In the genomic region with DNA sequence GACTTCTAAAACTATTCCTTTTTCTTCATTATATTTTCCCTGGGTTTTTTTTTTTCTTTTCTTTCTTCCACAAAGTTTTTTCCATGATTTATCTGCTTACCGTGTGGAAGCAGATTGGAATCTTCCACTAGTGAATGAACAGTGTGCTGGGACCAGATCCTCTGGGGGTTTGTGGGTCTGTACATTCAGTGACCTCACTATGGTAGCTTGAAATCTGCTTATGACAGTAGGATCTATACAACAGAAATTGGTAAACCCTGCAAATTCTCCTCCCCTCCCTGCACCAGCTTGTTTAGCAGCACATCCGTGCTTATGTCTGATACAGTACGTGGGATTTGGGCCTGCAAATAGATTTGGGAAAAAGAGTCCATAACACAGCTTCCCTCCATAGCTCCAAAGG, we compare ENCODE assay signal across 19 cellular contexts. TPM values are rescaled to one million over a fixed set of nuclear protein-coding genes. Genes with fewer than 3 reads are reported as not detected.
DNase-seq lines count a peak whose midpoint lies in the region; TF ChIP-seq lines count a peak whose summit lies in the region.
"Had no signal": no experiment of that assay in that cellular context is flagged by ENCODE, and none has a peak within 500 bp of the region (broad histone marks: within the 10 kb centered on the region; RNA-seq: fewer than 3 reads in every experiment).

No MANE protein-coding gene starts in this region.

- DNase-seq in NCI-H146 (lab: John Stamatoyannopoulos, UW) (peak; percentile 18), NCI-H146 treated with DMSO at 0.1 percent for 48 hours (lab: John Stamatoyannopoulos, UW; ENCODE audit: unreplicated experiment) (no peak), NCI-H69 (lab: John Stamatoyannopoulos, UW) (peak; percentile 62), islet precursor cell (no peak), ovary (no peak), hypothalamus (lab: John Stamatoyannopoulos, UW) (no peak)
- DNase-seq: AML-193; Calu3; CD4-positive, CD25-positive, alpha-beta regulatory T cell; DMS79; EL; GDM1; HCEC 1CT; HFFc6 had no signal

- intact Hi-C loops in ovary (cut with DNase I): no loop called here

- H3K36me3 ChIP-seq in ovary: no peaks in the 10 kb centered on the region
- H3K36me3 ChIP-seq: BLaER1 treated with 17β-estradiol and CSF1 and Interleukin-3, amounts not matched to agents 10 nM and 100 nM had no signal

- TF ChIP-seq POLR2A in ovary (IDR thresholded peaks at IDR 0.05): no peak

- H3K36me3 Mint-ChIP-seq in brain: no peaks in the 10 kb centered on the region
- H3K36me3 Mint-ChIP-seq: CD4-positive, CD25-positive, alpha-beta regulatory T cell had no signal

- no peaks in the 10 kb centered on the region for H3K9me3 Mint-ChIP-seq in brain
- H3K9me3 Mint-ChIP-seq: HFFc6 had no signal

- H3K27me3 ChIP-seq in ovary: no peaks in the 10 kb centered on the region
- H3K27me3 ChIP-seq: BLaER1 treated with 17β-estradiol and CSF1 and Interleukin-3, amounts not matched to agents 10 nM and 100 nM had no signal

- peak overlapping the region in 2 of 5 experiments; percentile 29 to 72 for H3K4me3 Mint-ChIP-seq in brain
- H3K4me3 Mint-ChIP-seq: CD4-positive, CD25-positive, alpha-beta regulatory T cell; HFFc6 had no signal

- H3K9me3 ChIP-seq in ovary: no peaks in the 10 kb centered on the region
- H3K9me3 ChIP-seq: BLaER1 treated with 17β-estradiol and CSF1 and Interleukin-3, amounts not matched to agents 10 nM and 100 nM had no signal

- TF ChIP-seq EP300 in ovary (IDR thresholded peaks at IDR 0.05): no peak

- WGBS in ovary, 3 donors: 62 to 74% (median 69%) methylated on average over 3 of the region's 3 CpGs

- H3K4me3 ChIP-seq in ovary: no peak overlapping the region
- H3K4me3 ChIP-seq: BLaER1 treated with 17β-estradiol and CSF1 and Interleukin-3, amounts not matched to agents 10 nM and 100 nM had no signal

- TF ChIP-seq CTCF in brain (conservative IDR thresholded peaks at IDR 0.05): no peak
- TF ChIP-seq CTCF in ovary (IDR thresholded peaks at IDR 0.05): no peak

- H3K4me1 Mint-ChIP-seq in brain: peaks cover 52% of the 10 kb centered on the region

- peaks cover 1% of the 10 kb centered on the region for H3K4me1 ChIP-seq in ovary (ENCODE audit: insufficient read depth)

- peak overlapping the region in 3 of 5 experiments; percentile 57 to 92 (median 75) for H3K27ac Mint-ChIP-seq in brain
- H3K27ac Mint-ChIP-seq: CD4-positive, CD25-positive, alpha-beta regulatory T cell; HFFc6 had no signal

- peaks cover 11% of the 10 kb centered on the region for H3K27me3 Mint-ChIP-seq in brain
- H3K27me3 Mint-ChIP-seq: CD4-positive, CD25-positive, alpha-beta regulatory T cell had no signal

- no peak overlapping the region for H3K27ac ChIP-seq in ovary
- H3K27ac ChIP-seq: 22Rv1; BLaER1 treated with 17β-estradiol and CSF1 and Interleukin-3, amounts not matched to agents 10 nM and 100 nM had no signal

RNA-seq across cellular contexts. Expression of a gene that starts 26.0 kb away (rescaled TPM):
- polyA plus RNA-seq in brain (ENCODE audit: insufficient read depth, low read depth, low replicate concordance) (0.20 TPM), ovary (1 to 10 TPM in 1 of 2 donors, under 1 TPM in 1; 0.93 to 1.0 TPM)
- total RNA-seq in ovary: 1 to 10 TPM in 1 of 7 donors, under 1 TPM in 6; 0.12 to 1.0 (median 0.48) TPM
- total RNA-seq: A673; Calu3; CD4-positive, CD25-positive, alpha-beta regulatory T cell; HepG2 had no signal
- polyA plus RNA-seq: CD4-positive, CD25-positive, alpha-beta regulatory T cell; HepG2 had no signal

Comparison
In these comparisons a context has a peak if more than half of its experiments do, and no peak if none do; other contexts are left out.
1. DNase-seq: peak in NCI-H146 (single experiment) and NCI-H69 (single experiment); none in NCI-H146 treated with DMSO at 0.1 percent for 48 hours (single experiment), islet precursor cell (single experiment), ovary (0 of 5) and hypothalamus (0 of 51).